In the genomic region with DNA sequence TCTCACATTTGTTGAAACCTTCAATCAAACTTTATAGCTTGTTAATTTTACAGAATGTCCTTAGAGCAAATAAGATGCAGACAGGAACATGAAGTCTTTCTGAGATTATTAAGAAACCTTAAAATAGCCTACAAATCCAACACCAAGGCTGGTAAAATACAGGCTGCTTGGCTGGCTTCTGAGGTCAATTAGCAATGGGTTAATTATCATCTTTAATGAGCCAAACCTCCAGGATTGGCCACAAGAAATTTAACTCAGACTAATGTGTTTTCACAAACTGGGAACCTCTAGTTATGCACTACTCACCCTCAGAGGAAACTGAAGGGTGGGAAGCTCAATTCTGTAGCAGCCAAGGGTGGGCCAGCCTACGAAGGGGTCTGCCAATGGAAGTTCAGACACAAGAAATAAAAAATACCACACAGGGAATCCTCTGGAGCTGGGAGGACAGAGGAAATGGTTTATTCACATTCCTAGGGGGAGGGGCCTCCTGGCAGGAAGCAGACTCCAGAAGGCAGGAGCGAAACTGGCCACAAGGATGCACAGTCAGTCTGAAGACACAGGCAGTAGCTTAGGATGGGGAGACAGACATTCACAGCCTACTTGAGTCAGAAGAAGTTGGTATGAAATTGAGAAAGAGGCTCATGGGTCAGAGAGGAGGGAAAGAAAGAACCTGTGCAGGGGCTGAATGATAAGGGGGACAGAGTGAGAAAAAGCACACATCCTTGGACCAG, we compare ENCODE assay signal across 8 cellular contexts. TPM values are rescaled to one million over a fixed set of nuclear protein-coding genes. Genes with fewer than 3 reads are reported as not detected.
DNase-seq lines count a peak whose midpoint lies in the region; ATAC-seq and TF ChIP-seq lines count a peak whose summit lies in the region.

No MANE protein-coding gene starts in this region.

- CTCF ChIA-PET in T-cell (lab: Charles Lee): no interaction called here
- CTCF ChIA-PET in Caco-2 (lab: Charles Lee): interaction anchor here (0.6 kb wide), 1 partner anchor 143 kb away, joined by 4 read pairs; no protein-coding TSS in a partner anchor

- peak overlapping the region; percentile 77 for H3K27ac ChIP-seq in psoas muscle

- DNase-seq in GOT3 (lab: John Stamatoyannopoulos, UW) (peak; percentile 24), T-cell (no peak), fibroblast of the conjunctiva (ENCODE audit: low read depth) (peak; percentile 70), psoas muscle (peak; percentile 67 to 80), Caco-2 (no peak)

- no peaks in the 10 kb centered on the region for H3K27me3 Mint-ChIP-seq in T-cell
- no peaks in the 10 kb centered on the region for H3K27me3 Mint-ChIP-seq in Caco-2 (ENCODE audit: insufficient read depth, unreplicated experiment)

- no peak for ATAC-seq in T-cell (replicated peaks in 1 of 4)
- ATAC-seq in psoas muscle: peak in 3 of 4 donors; percentile 35 to 57 (median 52)
- no peak for ATAC-seq in GM21367 (IDR thresholded peaks at IDR 0.05; ENCODE audit: unreplicated experiment)
- ATAC-seq in HG03571 (IDR thresholded peaks at IDR 0.05; ENCODE audit: unreplicated experiment): no peak
- no peak for ATAC-seq in HG02571 (IDR thresholded peaks at IDR 0.05; ENCODE audit: unreplicated experiment)

- no peaks in the 10 kb centered on the region for H3K27me3 ChIP-seq in psoas muscle (ENCODE audit: insufficient read depth in 3 of 3, low read length in 2 of 3)
- no peaks in the 10 kb centered on the region for H3K27me3 ChIP-seq in Caco-2 (replicated peaks; ENCODE audit: control insufficient read depth, insufficient read depth, low read length)

- H3K36me3 Mint-ChIP-seq in T-cell (peaks cover 12% of the 10 kb centered on the region), Caco-2 (ENCODE audit: insufficient read depth, unreplicated experiment) (peaks cover 13% of the 10 kb centered on the region)

- TF ChIP-seq CTCF in psoas muscle (IDR thresholded peaks at IDR 0.05) (peak; percentile 13), Caco-2 (IDR thresholded peaks at IDR 0.05; ENCODE audit: insufficient read depth in 1 of 2, low read depth in 1 of 2, low read length in 1 of 2, severe bottlenecking in 1 of 2, unreplicated experiment in 1 of 2) (peak in 1 of 2 experiments; percentile 14)

- H3K9me3 ChIP-seq in psoas muscle (no peaks in the 10 kb centered on the region), Caco-2 (no peaks in the 10 kb centered on the region)

- intact Hi-C loops in psoas muscle (cut with DNase I) (loop anchor here in 1 of 2 donors (10.0 kb wide), 1 partner anchor 154 kb away; no protein-coding TSS in a partner anchor), Caco-2 (cut with micrococcal nuclease; ENCODE audit: unreplicated experiment) (loop anchor here (10.0 kb wide), 1 partner anchor 154 kb away; no protein-coding TSS in a partner anchor)

- BruUV-seq in Caco-2 (replicated peaks; lab: Mats Ljungman, UMichigan): no TSS peak

- H3K4me1 Mint-ChIP-seq in T-cell (peaks cover 58 to 65% (median 59%) of the 10 kb centered on the region in 3 donors), Caco-2 (ENCODE audit: low read depth, unreplicated experiment) (peaks cover 12% of the 10 kb centered on the region)

- POLR2A ChIA-PET in T-cell (lab: Charles Lee): interaction anchor here (0.5 to 0.6 kb wide), 2 partner anchors 22 to 991 kb away, joined by 3 to 4 read pairs; no protein-coding TSS in a partner anchor
- POLR2A ChIA-PET in Caco-2 (lab: Charles Lee): no interaction called here

- H3K9me3 Mint-ChIP-seq in T-cell: no peaks in the 10 kb centered on the region
- no peaks in the 10 kb centered on the region for H3K9me3 Mint-ChIP-seq in Caco-2 (ENCODE audit: unreplicated experiment)

- H3K27ac Mint-ChIP-seq in T-cell (peak overlapping the region; percentile 96 to 97), Caco-2 (ENCODE audit: unreplicated experiment) (no peak overlapping the region)

- H3K36me3 ChIP-seq in psoas muscle (ENCODE audit: insufficient read depth in 1 of 2, low read depth in 1 of 2) (no peaks in the 10 kb centered on the region), Caco-2 (ENCODE audit: control insufficient read depth, insufficient read depth, low read length) (0 out of 2 replicates have a peak, but pooled peaks cover 2% of the 10 kb centered on the region)

- H3K4me3 ChIP-seq in psoas muscle (no peak overlapping the region), Caco-2 (ENCODE audit: low read depth, low read length) (no peak overlapping the region)

- WGBS in psoas muscle, 3 donors: 50 to 68% (median 63%) methylated on average over 2 of the region's 2 CpGs

- H3K4me1 ChIP-seq in psoas muscle: peaks cover 39% of the 10 kb centered on the region
- H3K4me1 ChIP-seq in Caco-2: no peaks in the 10 kb centered on the region

- H3K4me3 Mint-ChIP-seq in T-cell (peak overlapping the region; percentile 90 to 98 (median 91)), Caco-2 (ENCODE audit: unreplicated experiment) (no peak overlapping the region)

RNA-seq across cellular contexts. Expression of a gene that starts 36.1 kb away (rescaled TPM):
- total RNA-seq in T-cell (10 to 100 TPM in 1 of 5 donors, 1 to 10 TPM in 4; 3.2 to 12.3 (median 8.4) TPM), psoas muscle (10 to 100 TPM in 1 of 4 donors, 1 to 10 TPM in 3; 4.3 to 12.6 (median 9.4) TPM), Caco-2 (2022) (0.59 and 1.8 TPM in 2 replicates)
- 1 to 10 TPM; 2.0 to 3.5 (median 2.1) TPM for polyA plus RNA-seq in psoas muscle

RNA-seq across cellular contexts. Expression of a gene that starts 49.1 kb away (rescaled TPM):
- total RNA-seq in T-cell: 10 to 100 TPM; 31.0 to 36.8 (median 31.8) TPM
- total RNA-seq in psoas muscle: 10 to 100 TPM; 10.1 to 23.0 (median 15.2) TPM
- 10 to 100 TPM; 29.2 to 66.1 (median 33.4) TPM for polyA plus RNA-seq in psoas muscle
- total RNA-seq in Caco-2 (2022): 33.1 and 39.3 TPM in 2 replicates

Comparison
In these comparisons a context has a peak if more than half of its experiments do, and no peak if none do; other contexts are left out.
1. DNase-seq: peak in GOT3 (single experiment), fibroblast of the conjunctiva (single experiment) and psoas muscle (2 of 2); none in T-cell (0 of 34) and Caco-2 (0 of 2).
2. ATAC-seq: peak in psoas muscle (3 of 4); none in T-cell (0 of 4), GM21367 (single experiment), HG03571 (single experiment) and HG02571 (single experiment).